Comparison of ENCODE assay signal across 17 cellular contexts in genomic region chr1:165644064-165644735, GRCh38. TPM values are rescaled to one million over a fixed set of nuclear protein-coding genes. Genes with fewer than 3 reads are reported as not detected.
A peak's percentile ranks its signal among the peaks of the same experiment; 100 is the strongest.
DNase-seq lines count a peak whose midpoint lies in the region; ATAC-seq, FAIRE-seq and TF ChIP-seq lines count a peak whose summit lies in the region.
"Had no signal": no experiment of that assay in that cellular context is flagged by ENCODE, and none has a peak within 500 bp of the region (broad histone marks: within the 10 kb centered on the region; RNA-seq: fewer than 3 reads in every experiment).

No MANE protein-coding gene starts in this region.

- H3K4me3 ChIP-seq in endothelial cell of umbilical vein (replicated peaks in 1 of 3; ENCODE audit: insufficient read depth in 1 of 3, low read depth in 1 of 3, low read length in 3 of 3) (no peak overlapping the region), transverse colon (no peak overlapping the region)

- H2AFZ ChIP-seq in endothelial cell of umbilical vein (ENCODE audit: low read depth, low read length): no peak overlapping the region

- H3K27me3 ChIP-seq in endothelial cell of umbilical vein (ENCODE audit: control insufficient read depth in 2 of 2, insufficient read depth in 2 of 2, low read length in 2 of 2) (no peaks in the 10 kb centered on the region), transverse colon (no peaks in the 10 kb centered on the region)

- no peak for TF ChIP-seq POLR2A in endothelial cell of umbilical vein (IDR thresholded peaks at IDR 0.05; ENCODE audit: low read depth, low read length)
- no peak for TF ChIP-seq POLR2A in transverse colon (IDR thresholded peaks at IDR 0.05)

- POLR2A ChIA-PET in activated CD4-positive, alpha-beta T cell treated with anti-CD3 and anti-CD28 coated beads for 36 hours (lab: Charles Lee): no interaction called here
- POLR2A ChIA-PET in endothelial cell of umbilical vein (lab: Charles Lee): no interaction called here

- no peak overlapping the region for H3K4me2 ChIP-seq in endothelial cell of umbilical vein (ENCODE audit: insufficient read depth, low read length)

- no TSS peak for BruUV-seq in endothelial cell of umbilical vein (replicated peaks; lab: Mats Ljungman, UMichigan)

- FAIRE-seq in endothelial cell of umbilical vein (lab: Jason Lieb, UNC): no peak
- FAIRE-seq: H54 had no signal

- no peak for TF ChIP-seq CTCF in endothelial cell of umbilical vein (IDR thresholded peaks at IDR 0.05; ENCODE audit: extremely low read depth in 1 of 2, insufficient read depth in 1 of 2, low read depth in 1 of 2, low read length in 2 of 2)
- TF ChIP-seq CTCF in transverse colon (IDR thresholded peaks at IDR 0.05): no peak
- no peak for TF ChIP-seq CTCF in osteocyte (IDR thresholded peaks at IDR 0.05)

- H3K9me3 ChIP-seq in endothelial cell of umbilical vein (replicated peaks; ENCODE audit: control insufficient read depth, insufficient read depth, low read length) (no peaks in the 10 kb centered on the region), transverse colon (no peaks in the 10 kb centered on the region)

- no peak for TF ChIP-seq EP300 in transverse colon (IDR thresholded peaks at IDR 0.05; ENCODE audit: low read depth)

- no peaks in the 10 kb centered on the region for H3K27me3 Mint-ChIP-seq in activated CD4-positive, alpha-beta T cell treated with anti-CD3 and anti-CD28 coated beads for 36 hours
- no peaks in the 10 kb centered on the region for H3K27me3 Mint-ChIP-seq in osteocyte (ENCODE audit: unreplicated experiment)
- H3K27me3 Mint-ChIP-seq: T-cell had no signal

- no peaks in the 10 kb centered on the region for H3K9me3 Mint-ChIP-seq in activated CD4-positive, alpha-beta T cell treated with anti-CD3 and anti-CD28 coated beads for 36 hours (ENCODE audit: low read depth)
- H3K9me3 Mint-ChIP-seq in osteocyte (ENCODE audit: unreplicated experiment): no peaks in the 10 kb centered on the region
- H3K9me3 Mint-ChIP-seq: T-cell had no signal

- intact Hi-C loops in activated CD4-positive, alpha-beta T cell treated with anti-CD3 and anti-CD28 coated beads for 36 hours (cut with DNase I, micrococcal nuclease): no loop called here
- intact Hi-C loops in endothelial cell of umbilical vein (cut with micrococcal nuclease): no loop called here
- intact Hi-C loops in transverse colon (cut with DNase I; ENCODE audit: low total_unique reads): loop anchor here (10.0 kb wide), 1 partner anchor 51 kb away; the partner anchor contains the start of gene ALDH9A1

- H3K9me1 ChIP-seq in endothelial cell of umbilical vein (replicated peaks; ENCODE audit: control insufficient read depth, extremely low read depth, insufficient read depth, low read length): no peaks in the 10 kb centered on the region

- no peak overlapping the region for H3K27ac ChIP-seq in endothelial cell of umbilical vein (ENCODE audit: insufficient read depth, low read depth, low read length)
- peak overlapping the region; percentile 57 to 78 (median 74) for H3K27ac ChIP-seq in transverse colon

- H3K36me3 ChIP-seq in endothelial cell of umbilical vein (ENCODE audit: control insufficient read depth in 2 of 2, extremely low read depth in 1 of 2, insufficient read depth in 2 of 2, low read length in 2 of 2) (peaks cover 2 to 7% of the 10 kb centered on the region in 2 experiments), transverse colon (no peaks in the 10 kb centered on the region)

- no peaks in the 10 kb centered on the region for H4K20me1 ChIP-seq in endothelial cell of umbilical vein (replicated peaks; ENCODE audit: control insufficient read depth, extremely low read depth, insufficient read depth, low read length)

- peaks cover 37% of the 10 kb centered on the region for H3K4me1 Mint-ChIP-seq in activated CD4-positive, alpha-beta T cell treated with anti-CD3 and anti-CD28 coated beads for 36 hours
- H3K4me1 Mint-ChIP-seq in osteocyte (ENCODE audit: unreplicated experiment): peaks cover 12% of the 10 kb centered on the region

- 57 to 67% methylated on average over 1 to 2 of the region's 2 CpGs for WGBS in transverse colon (ENCODE audit: low coverage in 1 of 2), 2 donors

- CTCF ChIA-PET in activated CD4-positive, alpha-beta T cell treated with anti-CD3 and anti-CD28 coated beads for 36 hours (lab: Charles Lee): interaction anchor here (0.5 to 1.2 kb wide), 2 partner anchors 24 to 270 kb away, joined by 3 read pairs; no protein-coding TSS in a partner anchor
- CTCF ChIA-PET in endothelial cell of umbilical vein (lab: Charles Lee): interaction anchor here (0.7 kb wide), 1 partner anchor 251 kb away, joined by 3 read pairs; no protein-coding TSS in a partner anchor

- H3K9ac ChIP-seq in endothelial cell of umbilical vein (replicated peaks; ENCODE audit: extremely low read depth, insufficient read depth, low read length): no peak overlapping the region

- in situ Hi-C loops in transverse colon (cut with MboI; ENCODE audit: low pct_ligation_motif_present in 1 of 4, low pct_unique_long_range_greater_than_20kb in 1 of 4, low sequenced_read_pairs in 3 of 4): no loop called here

- DNase-seq in activated CD4-positive, alpha-beta T cell treated with anti-CD3 and anti-CD28 coated beads for 36 hours: no peak
- no peak for DNase-seq in activated CD4-positive, alpha-beta T cell treated with anti-CD3 and anti-CD28 coated beads, Interleukin-2, amount 50 U/mL, for 4 hours
- DNase-seq in M059J (ENCODE audit: low read depth) (peak; percentile 31), endothelial cell of umbilical vein (ENCODE audit: low read depth, low spot score) (no peak), transverse colon (no peak), osteocyte (ENCODE audit: extremely low spot score, unreplicated experiment) (no peak), GM03348 (ENCODE audit: low spot score) (no peak)
- no peak for DNase-seq in activated effector memory CD4-positive, alpha-beta T cell treated with anti-CD3 and anti-CD28 coated beads, Interleukin-2, amount 50 U/mL, for 16 hours
- DNase-seq: 8988T, C1 segment of cervical spinal cord, GDM1, Karpas-422, NCI-H1417 treated with DMSO at 0.1 percent for 48 hours, NCI-H2029 treated with DMSO at 0.1 percent for 48 hours, NCI-H526, T-cell had no signal

- H3K27ac Mint-ChIP-seq in activated CD4-positive, alpha-beta T cell treated with anti-CD3 and anti-CD28 coated beads for 36 hours: no peak overlapping the region
- H3K27ac Mint-ChIP-seq in osteocyte (ENCODE audit: unreplicated experiment): no peak overlapping the region
- H3K27ac Mint-ChIP-seq: T-cell had no signal

- H3K79me2 ChIP-seq in endothelial cell of umbilical vein (ENCODE audit: control insufficient read depth, insufficient read depth, low read length): peaks cover 32% of the 10 kb centered on the region

- dilution Hi-C loops in endothelial cell of umbilical vein (cut with MboI; ENCODE audit: extremely low pct_ligation_motif_present, low sequenced_read_pairs): no loop called here

- no peaks in the 10 kb centered on the region for H3K36me3 Mint-ChIP-seq in activated CD4-positive, alpha-beta T cell treated with anti-CD3 and anti-CD28 coated beads for 36 hours (ENCODE audit: low read depth)
- H3K36me3 Mint-ChIP-seq in osteocyte (ENCODE audit: unreplicated experiment): peaks cover 2% of the 10 kb centered on the region

- H3K4me3 Mint-ChIP-seq in activated CD4-positive, alpha-beta T cell treated with anti-CD3 and anti-CD28 coated beads for 36 hours: no peak overlapping the region
- H3K4me3 Mint-ChIP-seq in osteocyte (ENCODE audit: unreplicated experiment): no peak overlapping the region
- H3K4me3 Mint-ChIP-seq: T-cell had no signal

- ATAC-seq in activated CD4-positive, alpha-beta T cell treated with anti-CD3 and anti-CD28 coated beads for 36 hours: peak; percentile 37
- ATAC-seq: T-cell had no signal

- H3K4me1 ChIP-seq in endothelial cell of umbilical vein (ENCODE audit: control insufficient read depth, extremely low read depth, insufficient read depth, low read length): peaks cover 11% of the 10 kb centered on the region
- peaks cover 19 to 63% (median 42%) of the 10 kb centered on the region in 4 donors for H3K4me1 ChIP-seq in transverse colon

TF ChIP-seq in endothelial cell of umbilical vein, 7 proteins besides CTCF, POLR2A, EP300 and RAD21:
- peak; percentile 14 for TF ChIP-seq FOS (IDR thresholded peaks at IDR 0.05; ENCODE audit: borderline replicate concordance, insufficient read depth, low read length)
- TF ChIP-seq POLR2AphosphoS5 (IDR thresholded peaks at IDR 0.05; ENCODE audit: insufficient read depth, low read depth, low read length): no peak
TF ChIP-seq in endothelial cell of umbilical vein: peak in this region for 1.

RNA-seq across cellular contexts. Expression of gene MGST3, which starts 13.2 kb away (rescaled TPM):
- 10 to 100 TPM; 49.1 to 52.1 TPM for total RNA-seq in activated CD4-positive, alpha-beta T cell treated with anti-CD3 and anti-CD28 coated beads for 36 hours
- total RNA-seq in M059J (2014; rRNA removed; shearing (Covaris generic)): 89.6 and 99.6 TPM in 2 replicates
- 164 and 196 TPM in 2 replicates for total RNA-seq in endothelial cell of umbilical vein
- polyA plus RNA-seq in endothelial cell of umbilical vein: 280 and 288 TPM in 2 replicates
- 215 and 224 TPM in 2 replicates for polyA plus RNA-seq in endothelial cell of umbilical vein (2011; cell fraction: cytosol; rRNA removed)
- 97.5 and 118 TPM in 2 replicates for polyA plus RNA-seq in endothelial cell of umbilical vein (2011; cell fraction: nucleus; rRNA removed)
- polyA plus RNA-seq in endothelial cell of umbilical vein (2012): 177 and 191 TPM in 2 replicates
- polyA minus RNA-seq in endothelial cell of umbilical vein: 108 and 135 TPM in 2 replicates
- 50.9 TPM for polyA minus RNA-seq in endothelial cell of umbilical vein (2011; cell fraction: cytosol; rRNA and poly(A)+ RNA removed)
- polyA minus RNA-seq in endothelial cell of umbilical vein (2011; cell fraction: nucleus; rRNA and poly(A)+ RNA removed): 29.8 and 38.1 TPM in 2 replicates
- 100 to 1,000 TPM in 3 of 4 donors, 10 to 100 TPM in 1; 84.4 to 387 (median 220) TPM for total RNA-seq in transverse colon
- total RNA-seq in osteocyte: 130 and 139 TPM in 2 replicates

RNA-seq across cellular contexts. Expression of gene ALDH9A1, which starts 54.2 kb away (rescaled TPM):
- 10 to 100 TPM; 29.0 to 37.6 TPM for total RNA-seq in activated CD4-positive, alpha-beta T cell treated with anti-CD3 and anti-CD28 coated beads for 36 hours
- 50.3 and 55.9 TPM in 2 replicates for total RNA-seq in M059J (2014; rRNA removed; shearing (Covaris generic))
- total RNA-seq in endothelial cell of umbilical vein: 41.4 and 47.4 TPM in 2 replicates
- polyA plus RNA-seq in endothelial cell of umbilical vein: 15.2 and 25.5 TPM in 2 replicates
- polyA plus RNA-seq in endothelial cell of umbilical vein (2011; cell fraction: cytosol; rRNA removed): 20.5 and 21.0 TPM in 2 replicates
- polyA plus RNA-seq in endothelial cell of umbilical vein (2011; cell fraction: nucleus; rRNA removed): 17.6 and 34.4 TPM in 2 replicates
- polyA plus RNA-seq in endothelial cell of umbilical vein (2012): 30.4 and 50.8 TPM in 2 replicates
- 17.4 and 25.9 TPM in 2 replicates for polyA minus RNA-seq in endothelial cell of umbilical vein
- 57.5 TPM for polyA minus RNA-seq in endothelial cell of umbilical vein (2011; cell fraction: cytosol; rRNA and poly(A)+ RNA removed)
- polyA minus RNA-seq in endothelial cell of umbilical vein (2011; cell fraction: nucleus; rRNA and poly(A)+ RNA removed): 7.9 and 15.1 TPM in 2 replicates
- total RNA-seq in transverse colon: 100 to 1,000 TPM in 1 of 4 donors, 10 to 100 TPM in 3; 15.3 to 103 (median 59.5) TPM
- total RNA-seq in osteocyte: 37.1 and 43.3 TPM in 2 replicates
